In the genomic region with DNA sequence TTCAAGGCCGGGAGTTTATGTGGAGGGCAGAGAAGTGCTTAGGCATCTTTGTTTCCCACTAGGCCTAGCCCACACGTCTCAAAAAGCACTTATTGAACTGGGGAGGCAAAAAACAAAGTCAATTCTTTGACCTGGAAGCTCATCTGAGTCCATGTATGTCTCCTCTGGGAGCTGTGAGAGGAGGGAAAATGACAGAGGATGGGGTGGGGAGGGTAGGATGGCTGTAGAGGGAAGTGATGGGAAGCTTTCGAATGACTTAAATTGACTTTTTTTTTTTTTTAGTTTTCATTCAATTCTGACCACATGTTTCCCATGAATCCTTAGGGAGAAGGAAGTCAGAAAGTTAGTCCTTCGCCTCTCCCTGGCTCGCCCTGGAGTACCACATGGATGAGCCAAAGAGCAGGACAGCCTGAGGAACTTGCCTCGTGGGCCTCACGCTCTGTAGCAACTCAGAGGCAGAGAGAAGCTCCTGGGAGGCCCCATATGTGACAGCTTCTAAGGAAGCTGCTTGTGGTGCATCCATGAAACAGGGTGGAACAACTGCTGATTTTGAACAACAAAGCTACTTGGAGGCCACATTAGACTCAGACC, we compare ENCODE assay signal across 1 cellular context.
TF ChIP-seq lines count a peak whose summit lies in the region.

No MANE protein-coding gene starts in this region.

TF ChIP-seq in WTC11, 78 proteins besides CTCF, POLR2A, EP300 and RAD21 (continued from another document):
- TF ChIP-seq PRDM15 (CRISPR knock-in tag; IDR thresholded peaks at IDR 0.05) = no peak
- no peak for TF ChIP-seq ARID4B (CRISPR knock-in tag; IDR thresholded peaks at IDR 0.05; ENCODE audit: borderline replicate concordance)
- no peak for TF ChIP-seq NFATC4 (CRISPR knock-in tag; IDR thresholded peaks at IDR 0.05)
- no peak for TF ChIP-seq EMX1 (CRISPR knock-in tag; IDR thresholded peaks at IDR 0.05)
- TF ChIP-seq ATF1 (CRISPR knock-in tag; IDR thresholded peaks at IDR 0.05) = no peak
- no peak for TF ChIP-seq NFYB (CRISPR knock-in tag; conservative IDR thresholded peaks at IDR 0.05; ENCODE audit: low read depth)
- no peak for TF ChIP-seq MYBL2 (CRISPR knock-in tag; IDR thresholded peaks at IDR 0.05)
- no peak for TF ChIP-seq E2F5 (CRISPR knock-in tag; IDR thresholded peaks at IDR 0.05)
- no peak for TF ChIP-seq ESRRA (CRISPR knock-in tag; IDR thresholded peaks at IDR 0.05; ENCODE audit: borderline replicate concordance)
- no peak for TF ChIP-seq GABPB1 (CRISPR knock-in tag; IDR thresholded peaks at IDR 0.05)
